ENCODE assay signal across 2 cellular contexts in the genomic region with DNA sequence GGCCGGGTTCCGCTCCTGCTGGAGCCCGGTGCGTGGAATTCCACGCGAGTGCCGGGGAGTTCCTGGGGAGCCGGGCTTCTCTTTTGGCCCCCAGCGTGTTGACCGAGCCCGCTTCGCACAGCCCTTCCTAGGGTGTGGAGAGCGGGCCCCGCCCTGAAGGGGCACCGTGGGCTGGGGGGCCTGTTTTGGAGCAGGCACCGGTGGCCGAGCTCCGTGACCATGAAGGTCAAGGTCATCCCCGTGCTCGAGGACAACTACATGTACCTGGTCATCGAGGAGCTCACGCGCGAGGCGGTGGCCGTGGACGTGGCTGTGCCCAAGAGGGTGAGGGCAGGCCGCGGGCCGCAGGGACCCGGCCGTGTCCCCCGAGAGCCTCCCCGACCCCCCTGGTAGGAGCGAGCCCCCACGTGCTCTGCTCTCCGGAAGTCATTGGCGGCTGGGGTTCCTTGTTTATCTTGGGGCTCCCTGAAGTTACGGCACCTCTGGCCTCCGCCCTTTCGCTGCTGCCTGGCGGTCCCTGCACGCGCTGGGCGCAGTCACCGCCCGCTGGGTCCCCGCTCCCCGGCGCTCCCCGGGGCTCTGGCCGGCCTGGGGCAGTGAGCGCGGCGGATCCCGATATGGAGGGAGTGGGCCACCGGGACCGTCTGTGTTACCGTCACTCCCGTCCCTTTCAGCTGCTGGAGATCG.
TF ChIP-seq lines count a peak whose summit lies in the region.

No MANE protein-coding gene starts in this region.

TF ChIP-seq in IMR-90, 13 proteins besides CTCF, POLR2A, EP300 and RAD21:
- TF ChIP-seq MXI1 (IDR thresholded peaks at IDR 0.05; ENCODE audit: borderline replicate concordance, low read depth, low read length) (no peak), NFE2L2 (IDR thresholded peaks at IDR 0.05; ENCODE audit: low read depth, low read length) (no peak), RFX5 (IDR thresholded peaks at IDR 0.05; ENCODE audit: low read depth, low read length) (no peak)
- TF ChIP-seq, protein P1, sequence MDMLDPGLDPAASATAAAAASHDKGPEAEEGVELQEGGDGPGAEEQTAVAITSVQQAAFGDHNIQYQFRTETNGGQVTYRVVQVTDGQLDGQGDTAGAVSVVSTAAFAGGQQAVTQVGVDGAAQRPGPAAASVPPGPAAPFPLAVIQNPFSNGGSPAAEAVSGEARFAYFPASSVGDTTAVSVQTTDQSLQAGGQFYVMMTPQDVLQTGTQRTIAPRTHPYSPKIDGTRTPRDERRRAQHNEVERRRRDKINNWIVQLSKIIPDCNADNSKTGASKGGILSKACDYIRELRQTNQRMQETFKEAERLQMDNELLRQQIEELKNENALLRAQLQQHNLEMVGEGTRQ (IDR thresholded peaks at IDR 0.05; ENCODE audit: low read depth, low read length): peak; percentile 16; the same call in 1 of the 2 replicates

TF ChIP-seq in liver, 16 proteins besides CTCF, POLR2A, EP300 and RAD21:
- no peak for TF ChIP-seq NR2F2 (IDR thresholded peaks at IDR 0.05)
- TF ChIP-seq YY1 (IDR thresholded peaks at IDR 0.05): no peak
- TF ChIP-seq, protein P2, sequence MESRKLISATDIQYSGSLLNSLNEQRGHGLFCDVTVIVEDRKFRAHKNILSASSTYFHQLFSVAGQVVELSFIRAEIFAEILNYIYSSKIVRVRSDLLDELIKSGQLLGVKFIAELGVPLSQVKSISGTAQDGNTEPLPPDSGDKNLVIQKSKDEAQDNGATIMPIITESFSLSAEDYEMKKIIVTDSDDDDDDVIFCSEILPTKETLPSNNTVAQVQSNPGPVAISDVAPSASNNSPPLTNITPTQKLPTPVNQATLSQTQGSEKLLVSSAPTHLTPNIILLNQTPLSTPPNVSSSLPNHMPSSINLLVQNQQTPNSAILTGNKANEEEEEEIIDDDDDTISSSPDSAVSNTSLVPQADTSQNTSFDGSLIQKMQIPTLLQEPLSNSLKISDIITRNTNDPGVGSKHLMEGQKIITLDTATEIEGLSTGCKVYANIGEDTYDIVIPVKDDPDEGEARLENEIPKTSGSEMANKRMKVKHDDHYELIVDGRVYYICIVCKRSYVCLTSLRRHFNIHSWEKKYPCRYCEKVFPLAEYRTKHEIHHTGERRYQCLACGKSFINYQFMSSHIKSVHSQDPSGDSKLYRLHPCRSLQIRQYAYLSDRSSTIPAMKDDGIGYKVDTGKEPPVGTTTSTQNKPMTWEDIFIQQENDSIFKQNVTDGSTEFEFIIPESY (IDR thresholded peaks at IDR 0.05): no peak
- no peak for TF ChIP-seq HNF4G (IDR thresholded peaks at IDR 0.05)
- no peak for TF ChIP-seq ATF3 (IDR thresholded peaks at IDR 0.05)
- TF ChIP-seq FOXA1 (IDR thresholded peaks at IDR 0.05): no peak
- no peak for TF ChIP-seq MAX (IDR thresholded peaks at IDR 0.05)
- TF ChIP-seq RXRA (IDR thresholded peaks at IDR 0.05): no peak
- TF ChIP-seq EGR1 (IDR thresholded peaks at IDR 0.05; ENCODE audit: low read depth in 2 of 2): no peak
